ENCODE assay signal across 21 cellular contexts in genomic region chr4:177128306-177128705, GRCh38.
DNase-seq lines count a peak whose midpoint lies in the region; ATAC-seq and TF ChIP-seq lines count a peak whose summit lies in the region.
"Had no signal": no experiment of that assay in that cellular context is flagged by ENCODE, and none has a peak within 500 bp of the region (broad histone marks: within the 10 kb centered on the region; RNA-seq: fewer than 3 reads in every experiment).

No MANE protein-coding gene starts in this region.

- no peak for TF ChIP-seq CTCF in AG10803 (conservative IDR thresholded peaks at IDR 0.05; ENCODE audit: low read length)
- TF ChIP-seq CTCF in cardiac fibroblast (IDR thresholded peaks at IDR 0.05; ENCODE audit: low read depth, low read length), result no peak

- no peak overlapping the region for H3K4me3 ChIP-seq in AG10803 (ENCODE audit: low read length)
- H3K4me3 ChIP-seq in cardiac fibroblast (replicated peaks in 1 of 2; ENCODE audit: low read depth in 2 of 2, low read length in 2 of 2), result no peak overlapping the region
- H3K4me3 ChIP-seq: A549, left ventricle myocardium inferior, vagina had no signal

- ATAC-seq in GM21717 (IDR thresholded peaks at IDR 0.05; ENCODE audit: unreplicated experiment), result no peak
- ATAC-seq: A549 had no signal

- DNase-seq in AG10803 (ENCODE audit: low read depth) (peak; percentile 42), HT1080 (ENCODE audit: low read depth) (peak; percentile 67), cardiac fibroblast (ENCODE audit: low read depth in 2 of 2) (peak; percentile 71 to 84), iris pigment epithelial cell (ENCODE audit: low read depth) (peak; percentile 83), globus pallidus (ENCODE audit: low spot score) (no peak), pons (ENCODE audit: low spot score) (no peak)
- DNase-seq in stimulated activated naive CD4-positive, alpha-beta T cell treated with Interleukin-2 at 50 U/mL for 16 hours (lab: John Stamatoyannopoulos, UW), result no peak
- DNase-seq: activated CD4-positive, alpha-beta T cell treated with anti-CD3 and anti-CD28 coated beads, Interleukin-2, amount 50 U/mL, for 4 hours; activated T-cell treated with anti-CD3 and anti-CD28 coated beads for 4 hours; amniotic stem cell; DMS153; Karpas-422; left ventricle myocardium inferior; NCI-H1092; NCI-H2029 treated with DMSO at 0.1 percent for 48 hours; SHP77 treated with DMSO at 0.1 percent for 48 hours; stimulated activated CD4-positive, alpha-beta T cell treated with anti-CD3 and anti-CD28 coated beads, Interleukin-12 subunit alpha, Interleukin-12 subunit beta, amount 100 ng/mL, for 4 hours; substantia nigra had no signal

Comparison
In these comparisons a context has a peak if more than half of its experiments do, and no peak if none do; other contexts are left out.
1. DNase-seq: peak in AG10803 (single experiment), HT1080 (single experiment), cardiac fibroblast (2 of 2) and iris pigment epithelial cell (single experiment); none in globus pallidus (single experiment), pons (single experiment) and stimulated activated naive CD4-positive, alpha-beta T cell treated with Interleukin-2 at 50 U/mL for 16 hours (single experiment).